In the genomic region with DNA sequence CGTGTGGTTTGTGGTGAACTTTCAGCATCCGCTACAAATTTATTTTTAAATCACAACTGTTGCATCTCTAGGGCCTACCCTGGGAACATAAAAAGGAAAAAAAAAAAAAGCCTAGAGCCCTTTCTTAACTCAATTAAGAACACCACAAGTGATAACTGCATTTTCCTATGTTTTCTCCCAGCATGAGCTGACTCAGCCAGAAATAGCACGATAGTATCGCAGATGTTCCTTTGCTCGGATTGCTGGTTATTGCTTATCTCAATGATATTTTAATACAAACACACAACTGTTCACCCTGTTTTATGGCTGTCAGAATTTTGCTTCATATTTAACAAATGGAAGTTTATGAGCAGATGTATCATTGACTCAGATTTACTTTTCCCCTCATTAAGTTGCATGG, we compare ENCODE assay signal across 25 cellular contexts.
"Had no signal": no experiment of that assay in that cellular context is flagged by ENCODE, and none has a peak within 500 bp of the region (broad histone marks: within the 10 kb centered on the region; RNA-seq: fewer than 3 reads in every experiment).

No MANE protein-coding gene starts in this region.

- H3K9me3 Mint-ChIP-seq: dendritic cell treated with granulocyte-macrophage colony-stimulating factor and Interleukin-4, amounts not matched to agents 40 ng/mL and 50 ng/mL, for 4 days; effector memory CD8-positive, alpha-beta T cell; stimulated activated naive B cell treated with anti-CD40 and anti-IgM and Interleukin-4, amounts not matched to agents 10 μg/mL and 1 μg/mL and 100 μg/mL, for 72 hours; stimulated activated naive CD8-positive, alpha-beta T cell treated with anti-CD3 and anti-CD28 coated beads, Interleukin-15, amount 100 ng/mL, for 72 hours had no signal

- H3K4me3 ChIP-seq: esophagus muscularis mucosa, gastroesophageal sphincter, lung, skin epidermis, testis, tibial nerve, upper lobe of right lung, vagina had no signal

- H3K36me3 ChIP-seq: esophagus muscularis mucosa, gastroesophageal sphincter, neutrophil, tibial nerve, upper lobe of right lung, vagina had no signal

- H3K27ac ChIP-seq: epithelial cell of prostate, esophagus muscularis mucosa, gastroesophageal sphincter, neutrophil, skin epidermis, testis, tibial nerve, upper lobe of right lung, vagina had no signal

- DNase-seq: effector memory CD8-positive, alpha-beta T cell; foreskin fibroblast; glutamatergic neuron; kidney; left cardiac atrium; left ventricle myocardium superior; mesenchymal stem cell; midbrain; naive thymus-derived CD4-positive, alpha-beta T cell; stimulated activated CD4-positive, alpha-beta T cell treated with anti-CD3 and anti-CD28 coated beads, Interleukin-2, amount 100 ng/mL, for 24 hours; stimulated activated CD4-positive, alpha-beta T cell treated with anti-CD3 and anti-CD28 coated beads, Interleukin-4, amount 100 ng/mL, for 4 hours; stimulated activated naive B cell treated with anti-CD40 and anti-IgM and Interleukin-4, amounts not matched to agents 10 μg/mL and 1 μg/mL and 100 μg/mL, for 72 hours; stimulated activated naive CD8-positive, alpha-beta T cell treated with anti-CD3 and anti-CD28 coated beads, Interleukin-15, amount 100 ng/mL, for 72 hours; testis; upper lobe of right lung had no signal

- ATAC-seq: effector memory CD8-positive, alpha-beta T cell; gastroesophageal sphincter; left cardiac atrium; left ventricle myocardium superior; naive thymus-derived CD4-positive, alpha-beta T cell; sciatic nerve; stimulated activated naive B cell treated with anti-CD40 and anti-IgM and Interleukin-4, amounts not matched to agents 10 μg/mL and 1 μg/mL and 100 μg/mL, for 72 hours; stimulated activated naive CD8-positive, alpha-beta T cell treated with anti-CD3 and anti-CD28 coated beads, Interleukin-15, amount 100 ng/mL, for 72 hours; upper lobe of right lung had no signal

- H3K27ac Mint-ChIP-seq: dendritic cell treated with granulocyte-macrophage colony-stimulating factor and Interleukin-4, amounts not matched to agents 40 ng/mL and 50 ng/mL, for 4 days; effector memory CD8-positive, alpha-beta T cell; naive thymus-derived CD4-positive, alpha-beta T cell; stimulated activated naive B cell treated with anti-CD40 and anti-IgM and Interleukin-4, amounts not matched to agents 10 μg/mL and 1 μg/mL and 100 μg/mL, for 72 hours; stimulated activated naive CD8-positive, alpha-beta T cell treated with anti-CD3 and anti-CD28 coated beads, Interleukin-15, amount 100 ng/mL, for 72 hours had no signal

- H3K9me3 ChIP-seq: esophagus muscularis mucosa, gastroesophageal sphincter, neutrophil, testis, tibial nerve, upper lobe of right lung, vagina had no signal

- H3K36me3 Mint-ChIP-seq: stimulated activated naive B cell treated with anti-CD40 and anti-IgM and Interleukin-4, amounts not matched to agents 10 μg/mL and 1 μg/mL and 100 μg/mL, for 72 hours had no signal

- H3K27me3 ChIP-seq: esophagus muscularis mucosa, gastroesophageal sphincter, neutrophil, testis, upper lobe of right lung, vagina had no signal

- H3K4me1 Mint-ChIP-seq: stimulated activated naive B cell treated with anti-CD40 and anti-IgM and Interleukin-4, amounts not matched to agents 10 μg/mL and 1 μg/mL and 100 μg/mL, for 72 hours had no signal

- H3K4me3 Mint-ChIP-seq: dendritic cell treated with granulocyte-macrophage colony-stimulating factor and Interleukin-4, amounts not matched to agents 40 ng/mL and 50 ng/mL, for 4 days; effector memory CD8-positive, alpha-beta T cell; stimulated activated naive B cell treated with anti-CD40 and anti-IgM and Interleukin-4, amounts not matched to agents 10 μg/mL and 1 μg/mL and 100 μg/mL, for 72 hours; stimulated activated naive CD8-positive, alpha-beta T cell treated with anti-CD3 and anti-CD28 coated beads, Interleukin-15, amount 100 ng/mL, for 72 hours had no signal

- H3K27me3 Mint-ChIP-seq: dendritic cell treated with granulocyte-macrophage colony-stimulating factor and Interleukin-4, amounts not matched to agents 40 ng/mL and 50 ng/mL, for 4 days; naive thymus-derived CD4-positive, alpha-beta T cell; stimulated activated naive B cell treated with anti-CD40 and anti-IgM and Interleukin-4, amounts not matched to agents 10 μg/mL and 1 μg/mL and 100 μg/mL, for 72 hours; stimulated activated naive CD8-positive, alpha-beta T cell treated with anti-CD3 and anti-CD28 coated beads, Interleukin-15, amount 100 ng/mL, for 72 hours had no signal

- H3K4me1 ChIP-seq: esophagus muscularis mucosa, gastroesophageal sphincter, testis, tibial nerve, upper lobe of right lung, vagina had no signal
